Comparison of ENCODE assay signal across 1 cellular context in genomic region chr5:160199410-160199911, GRCh38.
TF ChIP-seq lines count a peak whose summit lies in the region.

No MANE protein-coding gene starts in this region.

TF ChIP-seq in GM12878, 131 proteins besides CTCF, POLR2A, EP300 and RAD21 (continued from another document):
- TF ChIP-seq RELB (IDR thresholded peaks at IDR 0.05; ENCODE audit: low read depth) (no peak), NFIC (IDR thresholded peaks at IDR 0.05; ENCODE audit: low read depth, low read length) (no peak), RFX5 (IDR thresholded peaks at IDR 0.05; ENCODE audit: low read depth, low read length) (no peak), ZNF592 (IDR thresholded peaks at IDR 0.05) (peak; percentile 48; the same call in 1 of the 2 replicates), FOS (IDR thresholded peaks at IDR 0.05; ENCODE audit: borderline replicate concordance, extremely low read depth, insufficient read length) (no peak), ZNF217 (IDR thresholded peaks at IDR 0.05) (no peak), MTA2 (IDR thresholded peaks at IDR 0.05; ENCODE audit: low read depth) (no peak), SUZ12 (IDR thresholded peaks at IDR 0.05; ENCODE audit: unreplicated experiment) (no peak), ZBTB4 (CRISPR knock-in tag; IDR thresholded peaks at IDR 0.05) (no peak), SIX5 (IDR thresholded peaks at IDR 0.05; ENCODE audit: low read depth, low read length, severe bottlenecking) (no peak), MAX (IDR thresholded peaks at IDR 0.05; ENCODE audit: low read depth, low read length) (no peak), ETV6 (conservative IDR thresholded peaks at IDR 0.05 in 1 of 2, IDR thresholded peaks at IDR 0.05 in 1 of 2; ENCODE audit: borderline replicate concordance in 1 of 2, low read depth in 1 of 2) (no peak), TCF3 (IDR thresholded peaks at IDR 0.05; ENCODE audit: borderline replicate concordance, insufficient read depth, low read depth, low read length) (no peak), RAD51 (IDR thresholded peaks at IDR 0.05) (no peak), BHLHE40 (IDR thresholded peaks at IDR 0.05; ENCODE audit: borderline replicate concordance in 1 of 2, low read depth in 2 of 2, low read length in 1 of 2) (peak in 1 of 2 experiments; percentile 45; a peak in 1 of 4 replicates)
